Comparison of ENCODE assay signal across 1 cellular context in genomic region chr4:95409127-95409526, GRCh38.
TF ChIP-seq lines count a peak whose summit lies in the region.

No MANE protein-coding gene starts in this region.

TF ChIP-seq in SK-N-SH treated with all-trans-retinoic acid at 6 μM for 48 hours, 23 proteins besides CTCF, POLR2A, EP300 and RAD21:
- TF ChIP-seq TSHZ2 (CRISPR knock-in tag; IDR thresholded peaks at IDR 0.05) (no peak), PPARA (CRISPR knock-in tag; IDR thresholded peaks at IDR 0.05; ENCODE audit: borderline replicate concordance) (no peak), ZC3H10 (CRISPR knock-in tag; IDR thresholded peaks at IDR 0.05) (no peak), GLIS3 (CRISPR knock-in tag; IDR thresholded peaks at IDR 0.05) (no peak), ZNF8 (CRISPR knock-in tag; IDR thresholded peaks at IDR 0.05) (no peak), ARNTL (CRISPR knock-in tag; IDR thresholded peaks at IDR 0.05; ENCODE audit: borderline replicate concordance, low read depth) (no peak), ZFP3 (CRISPR knock-in tag; IDR thresholded peaks at IDR 0.05) (no peak), POU6F1 (CRISPR knock-in tag; IDR thresholded peaks at IDR 0.05; ENCODE audit: borderline replicate concordance, low read depth) (no peak), SNAI2 (CRISPR knock-in tag; IDR thresholded peaks at IDR 0.05) (no peak), CREB5 (CRISPR knock-in tag; IDR thresholded peaks at IDR 0.05; ENCODE audit: low read depth) (no peak), ZNF565 (CRISPR knock-in tag; conservative IDR thresholded peaks at IDR 0.05; ENCODE audit: low read depth) (no peak), ZNF70 (CRISPR knock-in tag; IDR thresholded peaks at IDR 0.05) (no peak), TOX (CRISPR knock-in tag; IDR thresholded peaks at IDR 0.05; ENCODE audit: borderline replicate concordance) (no peak), CSDC2 (CRISPR knock-in tag; IDR thresholded peaks at IDR 0.05) (no peak), ZFP30 (CRISPR knock-in tag; IDR thresholded peaks at IDR 0.05) (no peak), BACH2 (CRISPR knock-in tag; IDR thresholded peaks at IDR 0.05; ENCODE audit: borderline replicate concordance) (no peak), TCF4 (CRISPR knock-in tag; IDR thresholded peaks at IDR 0.05; ENCODE audit: borderline replicate concordance) (no peak), PATZ1 (CRISPR knock-in tag; IDR thresholded peaks at IDR 0.05; ENCODE audit: borderline replicate concordance) (no peak), RARB (CRISPR knock-in tag; IDR thresholded peaks at IDR 0.05) (no peak)
